In genomic region chr19:10251792-10252694, GRCh38 we compare ENCODE assay signal across 8 cellular contexts. TPM values are rescaled to one million over a fixed set of nuclear protein-coding genes. Genes with fewer than 3 reads are reported as not detected.
A peak's percentile ranks its signal among the peaks of the same experiment; 100 is the strongest.
DNase-seq lines count a peak whose midpoint lies in the region; ATAC-seq and TF ChIP-seq lines count a peak whose summit lies in the region.

Gene MRPL4 (plus strand): TSS chr19:10252214. CDS start chr19:10252254, 40 bp downstream.

- peak; percentile 90 for ATAC-seq in HG02763 (IDR thresholded peaks at IDR 0.05; ENCODE audit: unreplicated experiment)
- ATAC-seq in activated naive CD8-positive, alpha-beta T cell treated with anti-CD3 and anti-CD28 coated beads, Interleukin-2, amount 50 U/mL, for 24 hours: peak; percentile 97
- peak; percentile 95 for ATAC-seq in Right ventricle myocardium superior (ENCODE audit: poor library complexity)

- DNase-seq in GM12865 (ENCODE audit: low read depth): peak; percentile 98
- DNase-seq in NCI-H1417 treated with DMSO at 0.1 percent for 48 hours (lab: John Stamatoyannopoulos, UW): peak; percentile 87
- DNase-seq in SW480 (ENCODE audit: low spot score): peak; percentile 99
- DNase-seq in activated naive CD8-positive, alpha-beta T cell treated with anti-CD3 and anti-CD28 coated beads, Interleukin-2, amount 50 U/mL, for 24 hours: peak; percentile 93
- peak; percentile 97 for DNase-seq in Right ventricle myocardium superior
- DNase-seq in tibial nerve (ENCODE audit: low spot score in 2 of 2): peak; percentile 94 to 96

- TF ChIP-seq EP300 in tibial nerve (IDR thresholded peaks at IDR 0.05): peak; percentile 20 to 95

- 1% methylated on average over 45 to 50 of the region's 77 CpGs for WGBS in tibial nerve, 2 donors

- no peaks in the 10 kb centered on the region for H3K36me3 ChIP-seq in parathyroid adenoma (ENCODE audit: control insufficient read depth, insufficient read depth, low read length)
- peaks cover 2 to 34% (median 12%) of the 10 kb centered on the region in 3 donors for H3K36me3 ChIP-seq in tibial nerve

- peak within 1 kb of the TSS; percentile 99 for H3K4me2 ChIP-seq in parathyroid adenoma (ENCODE audit: low read length)

- H2AFZ ChIP-seq in parathyroid adenoma: peak within 1 kb of the TSS; percentile 90

- H3K27me3 Mint-ChIP-seq in activated naive CD8-positive, alpha-beta T cell treated with anti-CD3 and anti-CD28 coated beads, Interleukin-2, amount 50 U/mL, for 24 hours: no peaks in the 10 kb centered on the region

- TF ChIP-seq CTCF in GM12865 (IDR thresholded peaks at IDR 0.05; ENCODE audit: insufficient read depth, low read depth, low read length, missing control alignments): no peak
- TF ChIP-seq CTCF in parathyroid adenoma (IDR thresholded peaks at IDR 0.05): no peak
- peak in 2 of 5 experiments; percentile 52 to 54 for TF ChIP-seq CTCF in tibial nerve (IDR thresholded peaks at IDR 0.05)

- intact Hi-C loops in Right ventricle myocardium superior (cut with DNase I): loop anchor here (5.0 kb wide), 1 partner anchor 320 kb away; no protein-coding TSS in a partner anchor

- peak within 1 kb of the TSS; percentile 6 for H3K9ac ChIP-seq in parathyroid adenoma

- H3K27me3 ChIP-seq in parathyroid adenoma (ENCODE audit: control insufficient read depth, insufficient read depth, low read length) (no peaks in the 10 kb centered on the region), tibial nerve (no peaks in the 10 kb centered on the region)

- H3K4me1 Mint-ChIP-seq in activated naive CD8-positive, alpha-beta T cell treated with anti-CD3 and anti-CD28 coated beads, Interleukin-2, amount 50 U/mL, for 24 hours: peaks cover 28% of the 10 kb centered on the region

- H3K9me3 ChIP-seq in parathyroid adenoma (ENCODE audit: control insufficient read depth, low read length) (no peaks in the 10 kb centered on the region), tibial nerve (no peaks in the 10 kb centered on the region)

- H3K27ac Mint-ChIP-seq in activated naive CD8-positive, alpha-beta T cell treated with anti-CD3 and anti-CD28 coated beads, Interleukin-2, amount 50 U/mL, for 24 hours: peak within 1 kb of the TSS; percentile 97

- H3K36me3 Mint-ChIP-seq in activated naive CD8-positive, alpha-beta T cell treated with anti-CD3 and anti-CD28 coated beads, Interleukin-2, amount 50 U/mL, for 24 hours (ENCODE audit: low read depth): peaks cover 36% of the 10 kb centered on the region

- H3K4me3 Mint-ChIP-seq in activated naive CD8-positive, alpha-beta T cell treated with anti-CD3 and anti-CD28 coated beads, Interleukin-2, amount 50 U/mL, for 24 hours: peak within 1 kb of the TSS; percentile 97

- peak in 1 of 2 donors; percentile 53 for TF ChIP-seq POLR2A in tibial nerve (IDR thresholded peaks at IDR 0.05)

- H3K4me3 ChIP-seq in GM12865 (ENCODE audit: low read depth, low read length) (peak within 1 kb of the TSS; percentile 83), parathyroid adenoma (ENCODE audit: low read depth, low read length) (peak within 1 kb of the TSS; percentile 98), tibial nerve (peak within 1 kb of the TSS; percentile 73 to 95 (median 84))

- H3K4me1 ChIP-seq in parathyroid adenoma (no peaks in the 10 kb centered on the region), tibial nerve (peaks cover 0 to 35% (median 8%) of the 10 kb centered on the region in 4 donors)

- no peaks in the 10 kb centered on the region for H3K79me2 ChIP-seq in parathyroid adenoma

- H3K27ac ChIP-seq in parathyroid adenoma: peak within 1 kb of the TSS; percentile 63
- H3K27ac ChIP-seq in tibial nerve: peak within 1 kb of the TSS; percentile 66 to 89 (median 86)

- H3K9me3 Mint-ChIP-seq in activated naive CD8-positive, alpha-beta T cell treated with anti-CD3 and anti-CD28 coated beads, Interleukin-2, amount 50 U/mL, for 24 hours: no peaks in the 10 kb centered on the region

RNA-seq across cellular contexts. Expression of gene MRPL4, which starts in this region (rescaled TPM):
- total RNA-seq in Right ventricle myocardium superior: 72.4 TPM
- total RNA-seq in tibial nerve: 10 to 100 TPM; 37.9 to 83.1 (median 47.8) TPM

Comparison
In these comparisons a context has a peak if more than half of its experiments do, and no peak if none do; other contexts are left out.
1. Peak in every context shown above with its lines: DNase-seq, ATAC-seq, H3K4me3 ChIP-seq and H3K27ac ChIP-seq.